In genomic region chr4:81069706-81070331, GRCh38 we compare ENCODE assay signal across 8 cellular contexts. TPM values are rescaled to one million over a fixed set of nuclear protein-coding genes. Genes with fewer than 3 reads are reported as not detected.
A peak's percentile ranks its signal among the peaks of the same experiment; 100 is the strongest.
DNase-seq lines count a peak whose midpoint lies in the region; ATAC-seq and TF ChIP-seq lines count a peak whose summit lies in the region.

No MANE protein-coding gene starts in this region.

- POLR2A ChIA-PET in activated CD4-positive, alpha-beta memory T cell treated with anti-CD3 and anti-CD28 coated beads, Interleukin-2, amount 10 ng/mL, durations not matched to agents 7 days and 5 days (lab: Charles Lee), result no interaction called here

- H3K9me3 Mint-ChIP-seq in activated CD4-positive, alpha-beta memory T cell treated with anti-CD3 and anti-CD28 coated beads, Interleukin-2, amount 10 ng/mL, durations not matched to agents 7 days and 5 days, result no peaks in the 10 kb centered on the region
- H3K9me3 Mint-ChIP-seq in effector memory CD8-positive, alpha-beta T cell, result no peaks in the 10 kb centered on the region
- no peaks in the 10 kb centered on the region for H3K9me3 Mint-ChIP-seq in mesothelial cell of epicardium

- H3K27ac Mint-ChIP-seq in activated CD4-positive, alpha-beta memory T cell treated with anti-CD3 and anti-CD28 coated beads, Interleukin-2, amount 10 ng/mL, durations not matched to agents 7 days and 5 days, result no peak overlapping the region
- H3K27ac Mint-ChIP-seq in effector memory CD8-positive, alpha-beta T cell, result no peak overlapping the region
- no peak overlapping the region for H3K27ac Mint-ChIP-seq in mesothelial cell of epicardium

- H3K4me1 Mint-ChIP-seq in activated CD4-positive, alpha-beta memory T cell treated with anti-CD3 and anti-CD28 coated beads, Interleukin-2, amount 10 ng/mL, durations not matched to agents 7 days and 5 days, result no peaks in the 10 kb centered on the region
- no peaks in the 10 kb centered on the region for H3K4me1 Mint-ChIP-seq in effector memory CD8-positive, alpha-beta T cell (ENCODE audit: low read depth in 2 of 2)
- H3K4me1 Mint-ChIP-seq in mesothelial cell of epicardium, result no peaks in the 10 kb centered on the region

- DNase-seq in DMS 273 (lab: John Stamatoyannopoulos, UW; ENCODE audit: unreplicated experiment) (peak; percentile 90), HK-2 (ENCODE audit: unreplicated experiment) (peak; percentile 61), NCI-H748 treated with DMSO at 0.1 percent for 48 hours (lab: John Stamatoyannopoulos, UW) (peak; percentile 57), mesothelial cell of epicardium (ENCODE audit: low spot score in 2 of 2, unreplicated experiment in 2 of 2) (peak; percentile 27 to 62)
- DNase-seq in activated CD4-positive, alpha-beta memory T cell treated with anti-CD3 and anti-CD28 coated beads, Interleukin-2, amount 10 ng/mL, durations not matched to agents 7 days and 5 days, result peak; percentile 52
- peak; percentile 46 to 55 (median 53) for DNase-seq in effector memory CD8-positive, alpha-beta T cell
- DNase-seq in stimulated activated CD8-positive, alpha-beta memory T cell treated with anti-CD3 and anti-CD28 coated beads, Interleukin-4, amount 100 ng/mL, for 48 hours, result peak; percentile 64

- CTCF ChIA-PET in activated CD4-positive, alpha-beta memory T cell treated with anti-CD3 and anti-CD28 coated beads, Interleukin-2, amount 10 ng/mL, durations not matched to agents 7 days and 5 days (lab: Charles Lee), result interaction anchor here (0.5 to 3.1 kb wide), 17 partner anchors 9 to 1656 kb away, joined by 3 to 33 read pairs (median 4); no protein-coding TSS in a partner anchor

- ATAC-seq in GM21367 (IDR thresholded peaks at IDR 0.05; ENCODE audit: unreplicated experiment), result peak; percentile 99
- peak; percentile 92 for ATAC-seq in effector memory CD8-positive, alpha-beta T cell (replicated peaks)

- TF ChIP-seq CTCF in mesothelial cell of epicardium (IDR thresholded peaks at IDR 0.05; ENCODE audit: unreplicated experiment), result peak; percentile 93

- peaks cover 9% of the 10 kb centered on the region for H3K27me3 Mint-ChIP-seq in activated CD4-positive, alpha-beta memory T cell treated with anti-CD3 and anti-CD28 coated beads, Interleukin-2, amount 10 ng/mL, durations not matched to agents 7 days and 5 days
- peaks cover 22 to 31% of the 10 kb centered on the region in 2 donors for H3K27me3 Mint-ChIP-seq in effector memory CD8-positive, alpha-beta T cell
- H3K27me3 Mint-ChIP-seq in mesothelial cell of epicardium (ENCODE audit: low read depth), result peaks cover 55% of the 10 kb centered on the region

- H3K36me3 Mint-ChIP-seq in activated CD4-positive, alpha-beta memory T cell treated with anti-CD3 and anti-CD28 coated beads, Interleukin-2, amount 10 ng/mL, durations not matched to agents 7 days and 5 days (ENCODE audit: low read depth), result no peaks in the 10 kb centered on the region
- no peaks in the 10 kb centered on the region for H3K36me3 Mint-ChIP-seq in effector memory CD8-positive, alpha-beta T cell (ENCODE audit: insufficient read depth)
- H3K36me3 Mint-ChIP-seq in mesothelial cell of epicardium, result no peaks in the 10 kb centered on the region

- no peak overlapping the region for H3K4me3 Mint-ChIP-seq in activated CD4-positive, alpha-beta memory T cell treated with anti-CD3 and anti-CD28 coated beads, Interleukin-2, amount 10 ng/mL, durations not matched to agents 7 days and 5 days
- H3K4me3 Mint-ChIP-seq in effector memory CD8-positive, alpha-beta T cell, result no peak overlapping the region
- H3K4me3 Mint-ChIP-seq in mesothelial cell of epicardium, result no peak overlapping the region

RNA-seq across cellular contexts. Expression of gene BMP3, which starts 39.3 kb away (rescaled TPM):
- not detected for total RNA-seq in activated CD4-positive, alpha-beta memory T cell treated with anti-CD3 and anti-CD28 coated beads, Interleukin-2, amount 10 ng/mL, durations not matched to agents 7 days and 5 days
- 0.07 TPM in 2 of 3 replicates, not detected in the other for total RNA-seq in mesothelial cell of epicardium

Comparison
In these comparisons a context has a peak if more than half of its experiments do, and no peak if none do; other contexts are left out.
1. Peak in every context shown above with its lines: DNase-seq and ATAC-seq.